9 cellular contexts compared by ENCODE assay signal in the genomic region with DNA sequence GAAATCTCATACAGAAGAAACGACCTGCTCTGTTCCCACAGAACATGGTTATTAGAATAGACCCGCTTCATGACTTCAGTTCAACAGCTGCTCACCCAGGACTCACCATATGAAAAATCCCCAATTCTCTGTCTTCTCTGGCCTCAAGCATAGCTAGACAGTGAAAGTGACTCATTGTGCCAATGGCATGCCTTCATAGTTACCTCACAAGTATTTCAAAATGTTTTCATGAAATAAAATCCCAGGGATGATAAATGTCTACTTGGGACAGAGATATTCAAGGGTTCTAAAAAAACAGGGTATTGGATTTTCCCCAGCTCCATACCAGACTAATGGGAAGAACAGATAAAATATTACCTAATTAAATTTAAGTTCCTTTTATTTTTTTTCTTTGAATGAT.
DNase-seq lines count a peak whose midpoint lies in the region; ATAC-seq and TF ChIP-seq lines count a peak whose summit lies in the region.
"Had no signal": no experiment of that assay in that cellular context is flagged by ENCODE, and none has a peak within 500 bp of the region (broad histone marks: within the 10 kb centered on the region; RNA-seq: fewer than 3 reads in every experiment).

No MANE protein-coding gene starts in this region.

- intact Hi-C loops in natural killer cell (cut with micrococcal nuclease), result no loop called here

- TF ChIP-seq CTCF in chondrocyte (IDR thresholded peaks at IDR 0.05), result no peak
- no peak for TF ChIP-seq CTCF in natural killer cell (IDR thresholded peaks at IDR 0.05)
- no peak for TF ChIP-seq CTCF in neural progenitor cell (IDR thresholded peaks at IDR 0.05)

- H3K27ac Mint-ChIP-seq in chondrocyte (ENCODE audit: unreplicated experiment), result peak overlapping the region; percentile 90
- H3K27ac Mint-ChIP-seq in natural killer cell, result peak overlapping the region; percentile 87 to 93
- H3K27ac Mint-ChIP-seq in neural progenitor cell, result no peak overlapping the region

- H3K4me3 Mint-ChIP-seq in chondrocyte (ENCODE audit: unreplicated experiment), result peak overlapping the region; percentile 26
- H3K4me3 Mint-ChIP-seq in natural killer cell, result no peak overlapping the region
- H3K4me3 Mint-ChIP-seq in neural progenitor cell, result no peak overlapping the region

- H3K36me3 ChIP-seq in neural progenitor cell, result no peaks in the 10 kb centered on the region

- H3K4me2 ChIP-seq in neural progenitor cell, result no peak overlapping the region

- H3K4me1 Mint-ChIP-seq in chondrocyte (ENCODE audit: low read depth) (peaks cover 49% of the 10 kb centered on the region), natural killer cell (peaks cover 30 to 32% of the 10 kb centered on the region in 2 donors), neural progenitor cell (no peaks in the 10 kb centered on the region)

- H3K9ac ChIP-seq in neural progenitor cell, result no peak overlapping the region

- H4K20me1 ChIP-seq in neural progenitor cell (ENCODE audit: low read depth), result no peaks in the 10 kb centered on the region

- H3K36me3 Mint-ChIP-seq in chondrocyte (ENCODE audit: low read depth) (peaks cover 5% of the 10 kb centered on the region), natural killer cell (no peaks in the 10 kb centered on the region), neural progenitor cell (peaks cover 31% of the 10 kb centered on the region)

- DNase-seq in AG20443 (ENCODE audit: low spot score) (peak; percentile 77), M059J (ENCODE audit: low read depth) (peak; percentile 91), chondrocyte (ENCODE audit: low spot score) (no peak), natural killer cell (no peak), HT-29 (ENCODE audit: low spot score) (no peak), neural progenitor cell (ENCODE audit: low spot score) (no peak)

- no peaks in the 10 kb centered on the region for H3K4me1 ChIP-seq in neural progenitor cell

- no peaks in the 10 kb centered on the region for H3K27me3 ChIP-seq in neural progenitor cell

- H3K9me3 Mint-ChIP-seq in chondrocyte (ENCODE audit: low read depth), result peaks cover 4% of the 10 kb centered on the region
- H3K9me3 Mint-ChIP-seq in natural killer cell, result no peaks in the 10 kb centered on the region
- H3K9me3 Mint-ChIP-seq in neural progenitor cell, result no peaks in the 10 kb centered on the region
- H3K9me3 Mint-ChIP-seq: IgD-negative memory B cell had no signal

- H3F3A ChIP-seq in neural progenitor cell (ENCODE audit: low read depth), result no peaks in the 10 kb centered on the region

- no peak overlapping the region for H2AFZ ChIP-seq in neural progenitor cell (replicated peaks)

- no peaks in the 10 kb centered on the region for H3K79me2 ChIP-seq in neural progenitor cell (ENCODE audit: low read depth)

- no peak overlapping the region for H3K27ac ChIP-seq in neural progenitor cell

- H3K4me3 ChIP-seq in neural progenitor cell, result no peak overlapping the region

- H3K9me3 ChIP-seq in neural progenitor cell (ENCODE audit: low read depth), result no peaks in the 10 kb centered on the region

- no peaks in the 10 kb centered on the region for H3K27me3 Mint-ChIP-seq in chondrocyte (ENCODE audit: low read depth)
- H3K27me3 Mint-ChIP-seq in natural killer cell (ENCODE audit: low read depth in 2 of 2), result no peaks in the 10 kb centered on the region
- no peaks in the 10 kb centered on the region for H3K27me3 Mint-ChIP-seq in neural progenitor cell (ENCODE audit: insufficient read depth, low read depth)
- H3K27me3 Mint-ChIP-seq: IgD-negative memory B cell had no signal

- ATAC-seq in natural killer cell, result peak; percentile 46 to 69 (median 63)
- ATAC-seq in HG02884 (IDR thresholded peaks at IDR 0.05; ENCODE audit: unreplicated experiment), result no peak
- ATAC-seq in HG03196 (IDR thresholded peaks at IDR 0.05; ENCODE audit: unreplicated experiment), result no peak

Comparison
In these comparisons a context has a peak if more than half of its experiments do, and no peak if none do; other contexts are left out.
1. DNase-seq: peak in AG20443 (single experiment) and M059J (single experiment); none in chondrocyte (single experiment), natural killer cell (single experiment), HT-29 (single experiment) and neural progenitor cell (single experiment).
2. ATAC-seq: peak in natural killer cell (3 of 3); none in HG02884 (single experiment) and HG03196 (single experiment).